23 cellular contexts compared by ENCODE assay signal in the genomic region with DNA sequence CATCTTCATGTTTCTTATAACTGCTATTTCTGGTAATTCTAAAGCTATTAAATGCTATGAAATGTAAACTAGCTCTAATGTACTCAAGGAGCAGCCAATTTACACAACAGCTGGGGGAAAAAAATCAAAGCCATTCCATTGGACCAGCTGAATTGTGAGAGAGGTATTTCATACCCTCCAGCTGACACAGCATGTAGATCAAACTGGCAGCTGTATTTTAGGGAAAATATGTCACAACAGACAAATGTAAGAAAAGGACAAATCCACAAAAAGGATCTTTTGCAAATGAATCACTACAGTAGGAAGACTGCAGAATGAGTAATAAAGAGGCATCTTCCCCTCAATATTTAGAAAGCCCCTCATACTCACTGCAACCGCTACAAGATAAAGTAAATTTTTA.
DNase-seq lines count a peak whose midpoint lies in the region; ATAC-seq and TF ChIP-seq lines count a peak whose summit lies in the region.
"Had no signal": no experiment of that assay in that cellular context is flagged by ENCODE, and none has a peak within 500 bp of the region (broad histone marks: within the 10 kb centered on the region; RNA-seq: fewer than 3 reads in every experiment).

No MANE protein-coding gene starts in this region.

- no peaks in the 10 kb centered on the region for H3K27me3 ChIP-seq in osteoblast (ENCODE audit: insufficient read depth, low read length)
- H3K27me3 ChIP-seq: Peyer's patch, testis had no signal

- H3K27me3 Mint-ChIP-seq in T-helper 2 cell treated with Interferon-gamma antibody and Interleukin-4, amounts not matched to agents 5 μg/mL and 100 μg/mL, for 36 hours (ENCODE audit: low read depth), result no peaks in the 10 kb centered on the region
- H3K27me3 Mint-ChIP-seq: activated CD4-positive, alpha-beta memory T cell treated with anti-CD3 and anti-CD28 coated beads for 36 hours; activated naive CD4-positive, alpha-beta T cell treated with anti-CD3 and anti-CD28 coated beads, Interleukin-2, amount 50 U/mL, for 24 hours; T-cell had no signal

- H2AFZ ChIP-seq in osteoblast (ENCODE audit: low read length), result no peak overlapping the region

- no peaks in the 10 kb centered on the region for H3K4me1 Mint-ChIP-seq in T-helper 2 cell treated with Interferon-gamma antibody and Interleukin-4, amounts not matched to agents 5 μg/mL and 100 μg/mL, for 36 hours (ENCODE audit: low read depth)
- H3K4me1 Mint-ChIP-seq: activated naive CD4-positive, alpha-beta T cell treated with anti-CD3 and anti-CD28 coated beads, Interleukin-2, amount 50 U/mL, for 24 hours; T-cell had no signal

- no peak overlapping the region for H3K4me2 ChIP-seq in osteoblast (ENCODE audit: insufficient read depth, low read length)

- no peaks in the 10 kb centered on the region for H4K20me1 ChIP-seq in osteoblast (ENCODE audit: insufficient read depth, low read length)

- peaks cover 22% of the 10 kb centered on the region for H3K4me1 ChIP-seq in osteoblast (ENCODE audit: insufficient read depth, low read length)
- no peaks in the 10 kb centered on the region for H3K4me1 ChIP-seq in mucosa of descending colon (ENCODE audit: low read depth)
- H3K4me1 ChIP-seq: Peyer's patch, prostate gland, testis had no signal

- DNase-seq in EL (peak; percentile 52), RPMI7951 (ENCODE audit: low read depth) (peak; percentile 53), fibroblast of gingiva (ENCODE audit: low read depth) (peak; percentile 51), osteoblast (ENCODE audit: insufficient read length, low spot score, missing footprints) (peak; percentile 1), activated gamma-delta T cell (lab: John Stamatoyannopoulos, UW) (no peak), mucosa of descending colon (no peak)
- DNase-seq in T-helper 2 cell treated with Interferon-gamma antibody and Interleukin-4, amounts not matched to agents 5 μg/mL and 100 μg/mL, for 36 hours (ENCODE audit: low spot score), result no peak
- DNase-seq: activated CD4-positive, alpha-beta memory T cell treated with anti-CD3 and anti-CD28 coated beads for 36 hours; activated CD8-positive, alpha-beta memory T cell treated with anti-CD3 and anti-CD28 coated beads, Interleukin-2, amount 50 U/mL, for 48 hours; aorta; head of caudate nucleus; KBM-7; NCI-H1436; NCI-H2081 treated with DMSO at 0.1 percent for 48 hours; NCI-H345; Peyer's patch; stimulated activated naive CD8-positive, alpha-beta T cell treated with anti-CD3 and anti-CD28 coated beads, Interleukin-15, Interleukin-2, amounts not matched to agents 100 U/mL and 50 U/mL, for 24 hours; T-cell; testis had no signal

- intact Hi-C loops in mucosa of descending colon (cut with DNase I, micrococcal nuclease), result no loop called here

- no peak overlapping the region for H3K27ac Mint-ChIP-seq in T-helper 2 cell treated with Interferon-gamma antibody and Interleukin-4, amounts not matched to agents 5 μg/mL and 100 μg/mL, for 36 hours
- H3K27ac Mint-ChIP-seq: activated CD4-positive, alpha-beta memory T cell treated with anti-CD3 and anti-CD28 coated beads for 36 hours; activated naive CD4-positive, alpha-beta T cell treated with anti-CD3 and anti-CD28 coated beads, Interleukin-2, amount 50 U/mL, for 24 hours; T-cell had no signal

- H3K36me3 Mint-ChIP-seq in T-helper 2 cell treated with Interferon-gamma antibody and Interleukin-4, amounts not matched to agents 5 μg/mL and 100 μg/mL, for 36 hours (ENCODE audit: low read depth), result no peaks in the 10 kb centered on the region
- H3K36me3 Mint-ChIP-seq: activated CD4-positive, alpha-beta memory T cell treated with anti-CD3 and anti-CD28 coated beads for 36 hours; activated naive CD4-positive, alpha-beta T cell treated with anti-CD3 and anti-CD28 coated beads, Interleukin-2, amount 50 U/mL, for 24 hours; T-cell had no signal

- no peak for TF ChIP-seq CTCF in osteoblast (IDR thresholded peaks at IDR 0.05; ENCODE audit: extremely low read depth, low read depth, low read length)
- TF ChIP-seq CTCF in mucosa of descending colon (IDR thresholded peaks at IDR 0.05), result no peak

- H3K4me3 ChIP-seq in osteoblast (ENCODE audit: insufficient read depth, low read length), result no peak overlapping the region
- H3K4me3 ChIP-seq in mucosa of descending colon, result no peak overlapping the region
- H3K4me3 ChIP-seq: Peyer's patch, prostate gland, testis had no signal

- H3K9me3 Mint-ChIP-seq in T-helper 2 cell treated with Interferon-gamma antibody and Interleukin-4, amounts not matched to agents 5 μg/mL and 100 μg/mL, for 36 hours, result no peaks in the 10 kb centered on the region
- H3K9me3 Mint-ChIP-seq: activated naive CD4-positive, alpha-beta T cell treated with anti-CD3 and anti-CD28 coated beads, Interleukin-2, amount 50 U/mL, for 24 hours had no signal

- H3K36me3 ChIP-seq in osteoblast (ENCODE audit: insufficient read depth, low read length) (no peaks in the 10 kb centered on the region), mucosa of descending colon (ENCODE audit: low read depth) (no peaks in the 10 kb centered on the region)
- H3K36me3 ChIP-seq: Peyer's patch, prostate gland had no signal

- ATAC-seq in GM18909 (IDR thresholded peaks at IDR 0.05; ENCODE audit: poor library complexity, unreplicated experiment), result no peak
- no peak for ATAC-seq in mucosa of descending colon
- ATAC-seq: HCT116; stimulated activated naive CD8-positive, alpha-beta T cell treated with anti-CD3 and anti-CD28 coated beads, Interleukin-15, Interleukin-2, amounts not matched to agents 100 U/mL and 50 U/mL, for 24 hours; T-cell had no signal

- no peaks in the 10 kb centered on the region for H3K9me3 ChIP-seq in osteoblast (ENCODE audit: low read depth, low read length)
- H3K9me3 ChIP-seq in mucosa of descending colon, result no peaks in the 10 kb centered on the region
- H3K9me3 ChIP-seq: Peyer's patch, prostate gland, testis had no signal

- no peaks in the 10 kb centered on the region for H3K79me2 ChIP-seq in osteoblast (ENCODE audit: insufficient read depth, low read length)

- no peak overlapping the region for H3K4me3 Mint-ChIP-seq in T-helper 2 cell treated with Interferon-gamma antibody and Interleukin-4, amounts not matched to agents 5 μg/mL and 100 μg/mL, for 36 hours
- H3K4me3 Mint-ChIP-seq: activated CD4-positive, alpha-beta memory T cell treated with anti-CD3 and anti-CD28 coated beads for 36 hours; activated naive CD4-positive, alpha-beta T cell treated with anti-CD3 and anti-CD28 coated beads, Interleukin-2, amount 50 U/mL, for 24 hours; T-cell had no signal

- peak overlapping the region; percentile 23 for H3K27ac ChIP-seq in osteoblast (ENCODE audit: low read depth, low read length)
- H3K27ac ChIP-seq: Peyer's patch, prostate gland, testis had no signal

Comparison
In these comparisons a context has a peak if more than half of its experiments do, and no peak if none do; other contexts are left out.
1. DNase-seq: peak in EL (single experiment), RPMI7951 (single experiment), fibroblast of gingiva (single experiment) and osteoblast (single experiment); none in activated gamma-delta T cell (single experiment), mucosa of descending colon (0 of 3) and T-helper 2 cell treated with Interferon-gamma antibody and Interleukin-4, amounts not matched to agents 5 μg/mL and 100 μg/mL, for 36 hours (single experiment).